Comparison of ENCODE assay signal across 16 cellular contexts in genomic region chr9:78015242-78015641, GRCh38.
"Had no signal": no experiment of that assay in that cellular context is flagged by ENCODE, and none has a peak within 500 bp of the region (broad histone marks: within the 10 kb centered on the region; RNA-seq: fewer than 3 reads in every experiment).

No MANE protein-coding gene starts in this region.

- H3K4me3 ChIP-seq: coronary artery, gastroesophageal sphincter, left lung, psoas muscle, right lobe of liver, thoracic aorta had no signal

- H3K27me3 ChIP-seq: gastroesophageal sphincter, left lung, right lobe of liver had no signal

- H3K9me3 ChIP-seq: gastroesophageal sphincter, left lung, psoas muscle, right lobe of liver, thoracic aorta had no signal

- H3K27ac ChIP-seq: coronary artery, gastroesophageal sphincter, psoas muscle, right lobe of liver, thoracic aorta had no signal

- DNase-seq: activated CD4-positive, alpha-beta T cell treated with anti-CD3 and anti-CD28 coated beads for 36 hours; activated CD8-positive, alpha-beta memory T cell treated with anti-CD3 and anti-CD28 coated beads, Interleukin-2, amount 50 U/mL, for 4 hours; activated CD8-positive, alpha-beta T cell treated with anti-CD3 and anti-CD28 coated beads for 36 hours; activated naive CD4-positive, alpha-beta T cell; activated naive CD8-positive, alpha-beta T cell treated with anti-CD3 and anti-CD28 coated beads, Interleukin-2, amount 50 U/mL, for 24 hours; effector memory CD4-positive, alpha-beta T cell; islet precursor cell; left lung; psoas muscle; right lobe of liver; stimulated activated CD4-positive, alpha-beta T cell treated with anti-CD3 and anti-CD28 coated beads, Interleukin-2, amount 100 ng/mL, for 48 hours; stimulated activated naive CD8-positive, alpha-beta T cell treated with anti-CD3 and anti-CD28 coated beads, Interleukin-15, amount 100 ng/mL, for 72 hours; T-helper 2 cell had no signal

- ATAC-seq: activated CD4-positive, alpha-beta T cell treated with anti-CD3 and anti-CD28 coated beads for 36 hours; activated CD8-positive, alpha-beta T cell treated with anti-CD3 and anti-CD28 coated beads for 36 hours; gastroesophageal sphincter; left lung; psoas muscle; right lobe of liver; stimulated activated naive CD8-positive, alpha-beta T cell treated with anti-CD3 and anti-CD28 coated beads, Interleukin-15, amount 100 ng/mL, for 72 hours had no signal

- H3K36me3 ChIP-seq: gastroesophageal sphincter, left lung, right lobe of liver, thoracic aorta had no signal
